8 cellular contexts compared by ENCODE assay signal in genomic region chr3:170128259-170128976, GRCh38. TPM values are rescaled to one million over a fixed set of nuclear protein-coding genes. Genes with fewer than 3 reads are reported as not detected.
DNase-seq lines count a peak whose midpoint lies in the region; ATAC-seq and TF ChIP-seq lines count a peak whose summit lies in the region.

No MANE protein-coding gene starts in this region.

- no peak overlapping the region for H3K4me3 Mint-ChIP-seq in nephron progenitor cell

- no peaks in the 10 kb centered on the region for H3K4me1 ChIP-seq in HAP-1

- H3K27me3 ChIP-seq in H7 (ENCODE audit: control insufficient read depth, insufficient read depth, low read length): no peaks in the 10 kb centered on the region
- no peaks in the 10 kb centered on the region for H3K27me3 ChIP-seq in HAP-1 (ENCODE audit: low read depth)

- H3K27ac ChIP-seq in RWPE1: peak overlapping the region; percentile 29; the same call in 1 of the 2 replicates

- no peaks in the 10 kb centered on the region for H3K4me1 Mint-ChIP-seq in nephron progenitor cell

- DNase-seq in Ammon's horn (ENCODE audit: low spot score) (peak; percentile 35), RWPE1 (ENCODE audit: low spot score) (no peak), nephron progenitor cell (no peak), H7 (no peak), HAP-1 (ENCODE audit: low spot score in 2 of 2) (no peak), DMS53 (lab: John Stamatoyannopoulos, UW) (no peak)

- H3K36me3 ChIP-seq in H7 (replicated peaks; ENCODE audit: control insufficient read depth, insufficient read depth, low read length) (peaks cover 9% of the 10 kb centered on the region), HAP-1 (replicated peaks) (peaks cover 20% of the 10 kb centered on the region)

- in situ Hi-C loops in HAP-1 (cut with MboI; ENCODE audit: low sequenced_read_pairs): no loop called here

- peak; percentile 87 for ATAC-seq in GM19025 (IDR thresholded peaks at IDR 0.05; ENCODE audit: low read depth, unreplicated experiment)
- ATAC-seq in HG03095 (IDR thresholded peaks at IDR 0.05; ENCODE audit: unreplicated experiment): peak; percentile 89

- peak overlapping the region; percentile 36 for H3K27ac Mint-ChIP-seq in nephron progenitor cell

- no peaks in the 10 kb centered on the region for H3K9me3 ChIP-seq in HAP-1

- H3K27me3 Mint-ChIP-seq in nephron progenitor cell (ENCODE audit: low read depth, poor library complexity): no peaks in the 10 kb centered on the region

- peaks cover 60% of the 10 kb centered on the region for H3K36me3 Mint-ChIP-seq in nephron progenitor cell (ENCODE audit: low read depth)

- H3K4me3 ChIP-seq in H7 (ENCODE audit: insufficient read depth, low read depth, low read length) (no peak overlapping the region), HAP-1 (no peak overlapping the region)

- POLR2A ChIA-PET in RWPE1 (lab: Yijun Ruan, JAX; ENCODE audit: low non-redundant PET): no interaction called here

- TF ChIP-seq CTCF in RWPE1 (conservative IDR thresholded peaks at IDR 0.05; ENCODE audit: low read depth): no peak
- no peak for TF ChIP-seq CTCF in nephron progenitor cell (IDR thresholded peaks at IDR 0.05)

- CTCF ChIA-PET in RWPE1 (lab: Yijun Ruan, JAX): interaction anchor here (0.6 kb wide), 2 partner anchors 11 to 419 kb away, joined by 3 to 4 read pairs; no protein-coding TSS in a partner anchor

- H3K9me3 Mint-ChIP-seq in nephron progenitor cell: peaks cover 8% of the 10 kb centered on the region

RNA-seq across cellular contexts. Expression of gene PHC3, which starts 53.1 kb away (rescaled TPM):
- 8.2 and 10.2 TPM in 2 replicates for total RNA-seq in H7 (2014; rRNA removed; shearing (Covaris generic))
